ENCODE assay signal across 11 cellular contexts in the genomic region with DNA sequence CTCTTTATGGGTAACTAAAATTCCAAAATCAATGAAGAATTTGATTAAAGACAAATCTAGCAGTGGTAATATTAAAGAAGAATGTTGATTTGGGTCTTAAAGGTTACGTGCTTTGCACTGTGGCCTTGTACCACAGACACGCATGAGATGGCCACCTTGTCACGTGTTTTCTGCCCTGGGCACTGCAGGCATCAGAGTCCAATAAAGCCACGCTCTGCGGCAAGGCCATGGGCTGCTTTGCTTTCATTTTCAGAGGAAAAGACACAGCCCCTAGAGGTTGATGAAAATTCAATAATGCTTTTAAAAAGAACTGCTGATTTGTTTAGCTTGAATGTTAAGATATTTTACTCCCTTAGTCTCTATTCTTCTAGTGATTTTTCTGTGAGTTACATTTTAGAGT. TPM values are rescaled to one million over a fixed set of nuclear protein-coding genes. Genes with fewer than 3 reads are reported as not detected.
DNase-seq lines count a peak whose midpoint lies in the region; ATAC-seq and TF ChIP-seq lines count a peak whose summit lies in the region.
"Had no signal": no experiment of that assay in that cellular context is flagged by ENCODE, and none has a peak within 500 bp of the region (broad histone marks: within the 10 kb centered on the region; RNA-seq: fewer than 3 reads in every experiment).

No MANE protein-coding gene starts in this region.

- H3K4me1 ChIP-seq in smooth muscle cell (ENCODE audit: low read depth) = no peaks in the 10 kb centered on the region
- H3K4me1 ChIP-seq: upper lobe of left lung had no signal

- no peak overlapping the region for H3K27ac ChIP-seq in smooth muscle cell (ENCODE audit: low read depth)
- H3K27ac ChIP-seq: upper lobe of left lung had no signal

- no peak overlapping the region for H3K4me3 Mint-ChIP-seq in activated T-helper 1 cell treated with anti-CD3 and anti-CD28 coated beads, Interleukin-12 subunit alpha, Interleukin-12 subunit beta, Interleukin-2, Interleukin-4 antibody, amounts not matched to agents 30 ng/mL and 10 ng/mL and 1 ng/mL, durations not matched to agents 14 hours and 24 hours and 36 hours

- H3F3A ChIP-seq in smooth muscle cell (ENCODE audit: low read depth) = no peaks in the 10 kb centered on the region

- no peak for TF ChIP-seq CTCF in smooth muscle cell (IDR thresholded peaks at IDR 0.05; ENCODE audit: borderline replicate concordance, insufficient read depth, poor library complexity, severe bottlenecking)

- POLR2A ChIA-PET in HEK293T (lab: Yijun Ruan, JAX) = no interaction called here

- CTCF ChIA-PET in HEK293T (lab: Yijun Ruan, JAX) = interaction anchor here (0.6 kb wide), 1 partner anchor 10 kb away, joined by 3 read pairs; no protein-coding TSS in a partner anchor

- H3K27me3 ChIP-seq in smooth muscle cell (ENCODE audit: low read depth) = no peaks in the 10 kb centered on the region
- H3K27me3 ChIP-seq: upper lobe of left lung had no signal

- H3K36me3 Mint-ChIP-seq in activated T-helper 1 cell treated with anti-CD3 and anti-CD28 coated beads, Interleukin-12 subunit alpha, Interleukin-12 subunit beta, Interleukin-2, Interleukin-4 antibody, amounts not matched to agents 30 ng/mL and 10 ng/mL and 1 ng/mL, durations not matched to agents 14 hours and 24 hours and 36 hours (ENCODE audit: low read depth) = no peaks in the 10 kb centered on the region

- no peak for TF ChIP-seq POLR2A in GM18505 (IDR thresholded peaks at IDR 0.05; ENCODE audit: borderline replicate concordance, extremely low read depth, insufficient read depth, insufficient read length)

- H3K4me3 ChIP-seq in smooth muscle cell = no peak overlapping the region
- H3K4me3 ChIP-seq: upper lobe of left lung had no signal

- H3K9me3 ChIP-seq in smooth muscle cell (replicated peaks; ENCODE audit: low read depth) = no peaks in the 10 kb centered on the region
- H3K9me3 ChIP-seq: upper lobe of left lung had no signal

- H3K9ac ChIP-seq in smooth muscle cell (ENCODE audit: low read depth) = no peak overlapping the region

- DNase-seq in NOMO-1 (lab: John Stamatoyannopoulos, UW; ENCODE audit: unreplicated experiment in 2 of 2) (peak; percentile 55 to 58), glomerular visceral epithelial cell (ENCODE audit: extremely low spot score) (peak; percentile 33), smooth muscle cell (lab: John Stamatoyannopoulos, UW; ENCODE audit: unreplicated experiment) (no peak), HEK293T (ENCODE audit: extremely low spot score) (no peak), NCI-H2107 treated with DMSO at 0.1 percent for 48 hours (lab: John Stamatoyannopoulos, UW; ENCODE audit: unreplicated experiment) (no peak)
- no peak for DNase-seq in activated T-helper 1 cell treated with anti-CD3 and anti-CD28 coated beads, Interleukin-12 subunit alpha, Interleukin-12 subunit beta, Interleukin-2, Interleukin-4 antibody, amounts not matched to agents 30 ng/mL and 10 ng/mL and 1 ng/mL, durations not matched to agents 14 hours and 24 hours and 36 hours (ENCODE audit: low spot score)
- DNase-seq: activated gamma-delta T cell treated with Interleukin-2 at 50 U/mL for 16 hours, SHP77 treated with DMSO at 0.1 percent for 48 hours, upper lobe of left lung had no signal

- no peaks in the 10 kb centered on the region for H3K9me3 Mint-ChIP-seq in activated T-helper 1 cell treated with anti-CD3 and anti-CD28 coated beads, Interleukin-12 subunit alpha, Interleukin-12 subunit beta, Interleukin-2, Interleukin-4 antibody, amounts not matched to agents 30 ng/mL and 10 ng/mL and 1 ng/mL, durations not matched to agents 14 hours and 24 hours and 36 hours

- no peaks in the 10 kb centered on the region for H3K36me3 ChIP-seq in smooth muscle cell (ENCODE audit: low read depth)
- H3K36me3 ChIP-seq: upper lobe of left lung had no signal

- H3K4me2 ChIP-seq in smooth muscle cell = no peak overlapping the region

- peaks cover 5% of the 10 kb centered on the region for H3K4me1 Mint-ChIP-seq in activated T-helper 1 cell treated with anti-CD3 and anti-CD28 coated beads, Interleukin-12 subunit alpha, Interleukin-12 subunit beta, Interleukin-2, Interleukin-4 antibody, amounts not matched to agents 30 ng/mL and 10 ng/mL and 1 ng/mL, durations not matched to agents 14 hours and 24 hours and 36 hours (ENCODE audit: low read depth)

- H4K20me1 ChIP-seq in smooth muscle cell (ENCODE audit: low read depth) = no peaks in the 10 kb centered on the region

- H2AFZ ChIP-seq in smooth muscle cell (ENCODE audit: low read depth) = peak overlapping the region; percentile 28

- H3K27ac Mint-ChIP-seq in activated T-helper 1 cell treated with anti-CD3 and anti-CD28 coated beads, Interleukin-12 subunit alpha, Interleukin-12 subunit beta, Interleukin-2, Interleukin-4 antibody, amounts not matched to agents 30 ng/mL and 10 ng/mL and 1 ng/mL, durations not matched to agents 14 hours and 24 hours and 36 hours = no peak overlapping the region

- H3K79me2 ChIP-seq in smooth muscle cell (ENCODE audit: low read depth) = no peaks in the 10 kb centered on the region

- ATAC-seq in GM19438 (IDR thresholded peaks at IDR 0.05; ENCODE audit: low read depth, unreplicated experiment) = peak; percentile 59
- no peak for ATAC-seq in GM18505 (IDR thresholded peaks at IDR 0.05; ENCODE audit: unreplicated experiment)

- H3K27me3 Mint-ChIP-seq in activated T-helper 1 cell treated with anti-CD3 and anti-CD28 coated beads, Interleukin-12 subunit alpha, Interleukin-12 subunit beta, Interleukin-2, Interleukin-4 antibody, amounts not matched to agents 30 ng/mL and 10 ng/mL and 1 ng/mL, durations not matched to agents 14 hours and 24 hours and 36 hours (ENCODE audit: insufficient read depth) = no peaks in the 10 kb centered on the region

- intact Hi-C loops in activated T-helper 1 cell treated with anti-CD3 and anti-CD28 coated beads, Interleukin-12 subunit alpha, Interleukin-12 subunit beta, Interleukin-2, Interleukin-4 antibody, amounts not matched to agents 30 ng/mL and 10 ng/mL and 1 ng/mL, durations not matched to agents 14 hours and 24 hours and 36 hours (cut with micrococcal nuclease) = no loop called here

- WGBS in smooth muscle cell (ENCODE audit: low lambda C conversion rate) = 96% methylated on average over 5 of the region's 5 CpGs

TF ChIP-seq in HEK293T, 16 proteins besides CTCF, POLR2A, EP300 and RAD21:
- TF ChIP-seq LEF1 (IDR thresholded peaks at IDR 0.05; ENCODE audit: borderline replicate concordance) (no peak), SUZ12 (IDR thresholded peaks at IDR 0.05) (no peak), SP1 (IDR thresholded peaks at IDR 0.05) (no peak), L3MBTL2 (conservative IDR thresholded peaks at IDR 0.05) (no peak), ZNF384 (IDR thresholded peaks at IDR 0.05) (no peak)

RNA-seq across cellular contexts. Expression of a gene that starts 30.4 kb away (rescaled TPM):
- total RNA-seq in smooth muscle cell = 0.18 and 0.54 TPM in 2 replicates
- not detected in 2 replicates for polyA plus RNA-seq in smooth muscle cell
- total RNA-seq in activated T-helper 1 cell treated with anti-CD3 and anti-CD28 coated beads, Interleukin-12 subunit alpha, Interleukin-12 subunit beta, Interleukin-2, Interleukin-4 antibody, amounts not matched to agents 30 ng/mL and 10 ng/mL and 1 ng/mL, durations not matched to agents 14 hours and 24 hours and 36 hours = 0.05 TPM in 1 of 2 replicates, not detected in the other

Comparison
In these comparisons a context has a peak if more than half of its experiments do, and no peak if none do; other contexts are left out.
1. DNase-seq: peak in NOMO-1 (2 of 2) and glomerular visceral epithelial cell (single experiment); none in smooth muscle cell (single experiment), activated T-helper 1 cell treated with anti-CD3 and anti-CD28 coated beads, Interleukin-12 subunit alpha, Interleukin-12 subunit beta, Interleukin-2, Interleukin-4 antibody, amounts not matched to agents 30 ng/mL and 10 ng/mL and 1 ng/mL, durations not matched to agents 14 hours and 24 hours and 36 hours (single experiment), HEK293T (single experiment) and NCI-H2107 treated with DMSO at 0.1 percent for 48 hours (single experiment).